Comparison of ENCODE assay signal across 1 cellular context in genomic region chr6:36927114-36927513, GRCh38.
TF ChIP-seq lines count a peak whose summit lies in the region.

No MANE protein-coding gene starts in this region.

TF ChIP-seq in HepG2, 621 proteins besides CTCF, POLR2A, EP300 and RAD21:
- TF ChIP-seq, protein P1, sequence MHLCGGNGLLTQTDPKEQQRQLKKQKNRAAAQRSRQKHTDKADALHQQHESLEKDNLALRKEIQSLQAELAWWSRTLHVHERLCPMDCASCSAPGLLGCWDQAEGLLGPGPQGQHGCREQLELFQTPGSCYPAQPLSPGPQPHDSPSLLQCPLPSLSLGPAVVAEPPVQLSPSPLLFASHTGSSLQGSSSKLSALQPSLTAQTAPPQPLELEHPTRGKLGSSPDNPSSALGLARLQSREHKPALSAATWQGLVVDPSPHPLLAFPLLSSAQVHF (CRISPR knock-in tag; IDR thresholded peaks at IDR 0.05) = no peak
- TF ChIP-seq TCF7L2 (IDR thresholded peaks at IDR 0.05; ENCODE audit: low read depth, low read length) (no peak), GTF3A (CRISPR knock-in tag; conservative IDR thresholded peaks at IDR 0.05) (no peak), ZMAT3 (CRISPR knock-in tag; conservative IDR thresholded peaks at IDR 0.05) (no peak), NR3C1 (CRISPR knock-in tag; IDR thresholded peaks at IDR 0.05) (no peak), ERF (CRISPR knock-in tag; IDR thresholded peaks at IDR 0.05) (no peak), RCOR2 (CRISPR knock-in tag; IDR thresholded peaks at IDR 0.05) (no peak), STAG1 (CRISPR knock-in tag; IDR thresholded peaks at IDR 0.05) (no peak), ZNF350 (CRISPR knock-in tag; IDR thresholded peaks at IDR 0.05; ENCODE audit: borderline replicate concordance, low read depth) (no peak), PRPF4 (IDR thresholded peaks at IDR 0.05; ENCODE audit: low read depth, low read length, poor library complexity, severe bottlenecking) (no peak), ZNF883 (CRISPR knock-in tag; IDR thresholded peaks at IDR 0.05; ENCODE audit: not compliant biosample characterization) (no peak)
- TF ChIP-seq, protein P2, sequence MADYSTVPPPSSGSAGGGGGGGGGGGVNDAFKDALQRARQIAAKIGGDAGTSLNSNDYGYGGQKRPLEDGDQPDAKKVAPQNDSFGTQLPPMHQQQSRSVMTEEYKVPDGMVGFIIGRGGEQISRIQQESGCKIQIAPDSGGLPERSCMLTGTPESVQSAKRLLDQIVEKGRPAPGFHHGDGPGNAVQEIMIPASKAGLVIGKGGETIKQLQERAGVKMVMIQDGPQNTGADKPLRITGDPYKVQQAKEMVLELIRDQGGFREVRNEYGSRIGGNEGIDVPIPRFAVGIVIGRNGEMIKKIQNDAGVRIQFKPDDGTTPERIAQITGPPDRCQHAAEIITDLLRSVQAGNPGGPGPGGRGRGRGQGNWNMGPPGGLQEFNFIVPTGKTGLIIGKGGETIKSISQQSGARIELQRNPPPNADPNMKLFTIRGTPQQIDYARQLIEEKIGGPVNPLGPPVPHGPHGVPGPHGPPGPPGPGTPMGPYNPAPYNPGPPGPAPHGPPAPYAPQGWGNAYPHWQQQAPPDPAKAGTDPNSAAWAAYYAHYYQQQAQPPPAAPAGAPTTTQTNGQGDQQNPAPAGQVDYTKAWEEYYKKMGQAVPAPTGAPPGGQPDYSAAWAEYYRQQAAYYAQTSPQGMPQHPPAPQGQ (CRISPR knock-in tag; IDR thresholded peaks at IDR 0.05; ENCODE audit: borderline replicate concordance) = no peak
